Comparison of ENCODE assay signal across 1 cellular context in genomic region chr22:50582562-50583293, GRCh38.
A peak's percentile ranks its signal among the peaks of the same experiment; 100 is the strongest.
TF ChIP-seq lines count a peak whose summit lies in the region.

CHKB (minus strand) TSS chr22:50582849; CDS start chr22:50582781, 68 bp downstream.

TF ChIP-seq in HEK293, 187 proteins besides CTCF, POLR2A, EP300 and RAD21 (continued from another document):
- TF ChIP-seq PRDM2 (tag by site-specific recombination; IDR thresholded peaks at IDR 0.05; ENCODE audit: borderline replicate concordance) (no peak), ZNF211 (tag by site-specific recombination; IDR thresholded peaks at IDR 0.05; ENCODE audit: low read depth) (no peak), ZNF837 (tag by site-specific recombination; IDR thresholded peaks at IDR 0.05) (no peak), ZNF140 (tag by site-specific recombination; IDR thresholded peaks at IDR 0.05) (no peak), ZNF311 (tag by site-specific recombination; IDR thresholded peaks at IDR 0.05; ENCODE audit: borderline replicate concordance) (no peak), PRDM1 (tag by site-specific recombination; IDR thresholded peaks at IDR 0.05) (no peak), ZNF548 (tag by site-specific recombination; IDR thresholded peaks at IDR 0.05) (no peak), ZNF416 (tag by site-specific recombination; IDR thresholded peaks at IDR 0.05) (no peak), ZNF426 (tag by site-specific recombination; IDR thresholded peaks at IDR 0.05) (no peak), ZNF600 (tag by site-specific recombination; IDR thresholded peaks at IDR 0.05) (no peak), PRDM4 (tag by site-specific recombination; IDR thresholded peaks at IDR 0.05) (no peak), KLF10 (tag by site-specific recombination; IDR thresholded peaks at IDR 0.05) (no peak; the same call in 1 of the 2 replicates), PRDM10 (tag by site-specific recombination; IDR thresholded peaks at IDR 0.05) (no peak), ZNF792 (tag by site-specific recombination; IDR thresholded peaks at IDR 0.05) (no peak), ZNF184 (tag by site-specific recombination; IDR thresholded peaks at IDR 0.05) (no peak), ZNF404 (tag by site-specific recombination; IDR thresholded peaks at IDR 0.05) (no peak), ZNF121 (tag by site-specific recombination; IDR thresholded peaks at IDR 0.05) (peak; percentile 87; the same call in 1 of the 2 replicates), ZNF155 (tag by site-specific recombination; IDR thresholded peaks at IDR 0.05) (no peak), ZNF624 (tag by site-specific recombination; IDR thresholded peaks at IDR 0.05) (no peak), ZFP41 (tag by site-specific recombination; IDR thresholded peaks at IDR 0.05; ENCODE audit: borderline replicate concordance) (no peak), ZNF16 (tag by site-specific recombination; IDR thresholded peaks at IDR 0.05; ENCODE audit: low read depth) (no peak), ZNF157 (tag by site-specific recombination; IDR thresholded peaks at IDR 0.05) (no peak), ZNF221 (tag by site-specific recombination; IDR thresholded peaks at IDR 0.05; ENCODE audit: borderline replicate concordance) (no peak), GLI2 (tag by site-specific recombination; IDR thresholded peaks at IDR 0.05; ENCODE audit: borderline replicate concordance, low read depth) (no peak), ZNF621 (tag by site-specific recombination; IDR thresholded peaks at IDR 0.05) (no peak), ZNF391 (tag by site-specific recombination; IDR thresholded peaks at IDR 0.05; ENCODE audit: borderline replicate concordance, low read depth) (peak; percentile 49; the same call in 1 of the 2 replicates), EGR2 (tag by site-specific recombination; IDR thresholded peaks at IDR 0.05; ENCODE audit: low read depth) (no peak), KLF9 (tag by site-specific recombination; IDR thresholded peaks at IDR 0.05; ENCODE audit: low read depth) (peak; percentile 63), ZBTB20 (tag by site-specific recombination; IDR thresholded peaks at IDR 0.05) (no peak; the same call in 1 of the 2 replicates), ZNF341 (tag by site-specific recombination; IDR thresholded peaks at IDR 0.05; ENCODE audit: low read depth) (peak; percentile 62; the same call in 1 of the 2 replicates), ZNF114 (tag by site-specific recombination; IDR thresholded peaks at IDR 0.05) (no peak), ZNF791 (tag by site-specific recombination; IDR thresholded peaks at IDR 0.05) (no peak), ZNF707 (tag by site-specific recombination; IDR thresholded peaks at IDR 0.05) (no peak), HOXD13 (CRISPR knock-in tag; IDR thresholded peaks at IDR 0.05; ENCODE audit: borderline replicate concordance) (no peak), OSR2 (tag by site-specific recombination; IDR thresholded peaks at IDR 0.05) (no peak), ZNF292 (tag by site-specific recombination; IDR thresholded peaks at IDR 0.05; ENCODE audit: borderline replicate concordance, low read depth) (no peak), ZBTB17 (tag by site-specific recombination; IDR thresholded peaks at IDR 0.05) (peak; percentile 89), ZNF223 (tag by site-specific recombination; IDR thresholded peaks at IDR 0.05) (no peak), ZNF488 (tag by site-specific recombination; IDR thresholded peaks at IDR 0.05) (no peak), ZFP3 (tag by site-specific recombination; IDR thresholded peaks at IDR 0.05; ENCODE audit: low read depth) (no peak), ZXDB (tag by site-specific recombination; IDR thresholded peaks at IDR 0.05) (peak; percentile 69)
- TF ChIP-seq, protein P1, sequence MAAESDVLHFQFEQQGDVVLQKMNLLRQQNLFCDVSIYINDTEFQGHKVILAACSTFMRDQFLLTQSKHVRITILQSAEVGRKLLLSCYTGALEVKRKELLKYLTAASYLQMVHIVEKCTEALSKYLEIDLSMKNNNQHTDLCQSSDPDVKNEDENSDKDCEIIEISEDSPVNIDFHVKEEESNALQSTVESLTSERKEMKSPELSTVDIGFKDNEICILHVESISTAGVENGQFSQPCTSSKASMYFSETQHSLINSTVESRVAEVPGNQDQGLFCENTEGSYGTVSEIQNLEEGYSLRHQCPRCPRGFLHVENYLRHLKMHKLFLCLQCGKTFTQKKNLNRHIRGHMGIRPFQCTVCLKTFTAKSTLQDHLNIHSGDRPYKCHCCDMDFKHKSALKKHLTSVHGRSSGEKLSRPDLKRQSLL (tag by site-specific recombination; IDR thresholded peaks at IDR 0.05) = no peak
- TF ChIP-seq, protein P2, sequence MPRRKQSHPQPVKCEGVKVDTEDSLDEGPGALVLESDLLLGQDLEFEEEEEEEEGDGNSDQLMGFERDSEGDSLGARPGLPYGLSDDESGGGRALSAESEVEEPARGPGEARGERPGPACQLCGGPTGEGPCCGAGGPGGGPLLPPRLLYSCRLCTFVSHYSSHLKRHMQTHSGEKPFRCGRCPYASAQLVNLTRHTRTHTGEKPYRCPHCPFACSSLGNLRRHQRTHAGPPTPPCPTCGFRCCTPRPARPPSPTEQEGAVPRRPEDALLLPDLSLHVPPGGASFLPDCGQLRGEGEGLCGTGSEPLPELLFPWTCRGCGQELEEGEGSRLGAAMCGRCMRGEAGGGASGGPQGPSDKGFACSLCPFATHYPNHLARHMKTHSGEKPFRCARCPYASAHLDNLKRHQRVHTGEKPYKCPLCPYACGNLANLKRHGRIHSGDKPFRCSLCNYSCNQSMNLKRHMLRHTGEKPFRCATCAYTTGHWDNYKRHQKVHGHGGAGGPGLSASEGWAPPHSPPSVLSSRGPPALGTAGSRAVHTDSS (tag by site-specific recombination; IDR thresholded peaks at IDR 0.05) = no peak
- TF ChIP-seq, protein P3, sequence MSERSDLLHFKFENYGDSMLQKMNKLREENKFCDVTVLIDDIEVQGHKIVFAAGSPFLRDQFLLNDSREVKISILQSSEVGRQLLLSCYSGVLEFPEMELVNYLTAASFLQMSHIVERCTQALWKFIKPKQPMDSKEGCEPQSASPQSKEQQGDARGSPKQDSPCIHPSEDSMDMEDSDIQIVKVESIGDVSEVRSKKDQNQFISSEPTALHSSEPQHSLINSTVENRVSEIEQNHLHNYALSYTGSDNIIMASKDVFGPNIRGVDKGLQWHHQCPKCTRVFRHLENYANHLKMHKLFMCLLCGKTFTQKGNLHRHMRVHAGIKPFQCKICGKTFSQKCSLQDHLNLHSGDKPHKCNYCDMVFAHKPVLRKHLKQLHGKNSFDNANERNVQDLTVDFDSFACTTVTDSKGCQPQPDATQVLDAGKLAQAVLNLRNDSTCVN (tag by site-specific recombination; optimal IDR thresholded peaks at IDR 0.05) = peak; percentile 94
- TF ChIP-seq, protein P4, sequence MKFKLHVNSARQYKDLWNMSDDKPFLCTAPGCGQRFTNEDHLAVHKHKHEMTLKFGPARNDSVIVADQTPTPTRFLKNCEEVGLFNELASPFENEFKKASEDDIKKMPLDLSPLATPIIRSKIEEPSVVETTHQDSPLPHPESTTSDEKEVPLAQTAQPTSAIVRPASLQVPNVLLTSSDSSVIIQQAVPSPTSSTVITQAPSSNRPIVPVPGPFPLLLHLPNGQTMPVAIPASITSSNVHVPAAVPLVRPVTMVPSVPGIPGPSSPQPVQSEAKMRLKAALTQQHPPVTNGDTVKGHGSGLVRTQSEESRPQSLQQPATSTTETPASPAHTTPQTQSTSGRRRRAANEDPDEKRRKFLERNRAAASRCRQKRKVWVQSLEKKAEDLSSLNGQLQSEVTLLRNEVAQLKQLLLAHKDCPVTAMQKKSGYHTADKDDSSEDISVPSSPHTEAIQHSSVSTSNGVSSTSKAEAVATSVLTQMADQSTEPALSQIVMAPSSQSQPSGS (tag by site-specific recombination; IDR thresholded peaks at IDR 0.05; ENCODE audit: low read depth) = no peak
TF ChIP-seq in HEK293: peak in this region for 42.
